In genomic region chr10:122075876-122076275, GRCh38 we compare ENCODE assay signal across 4 cellular contexts.
DNase-seq lines count a peak whose midpoint lies in the region; ATAC-seq and TF ChIP-seq lines count a peak whose summit lies in the region.
"Not testable (repeated sequence)": the region's sequence is repeated elsewhere in the genome, so short reads cannot be mapped to it uniquely, and the experiment has no call there.

No MANE protein-coding gene starts in this region.

- H2AFZ ChIP-seq in trophoblast cell (ENCODE audit: insufficient read depth, low read length, poor library complexity) = not testable (repeated sequence)

- H2BK5ac ChIP-seq in trophoblast cell (ENCODE audit: low read depth, low read length, poor library complexity) = not testable (repeated sequence)

- H2BK12ac ChIP-seq in trophoblast cell (ENCODE audit: low read length) = not testable (repeated sequence)

- not testable (repeated sequence) for H2AK5ac ChIP-seq in trophoblast cell (ENCODE audit: low read length)

- intact Hi-C loops in sciatic nerve (cut with DNase I); spleen (cut with DNase I; ENCODE audit: low total_unique reads): not testable (repeated sequence)

- WGBS in trophoblast cell (ENCODE audit: extremely low coverage, insufficient coverage, insufficient read length) = no CpG with 5 or more reads among the region's 6 CpGs
- WGBS in spleen, 5 donors = 88 to 96% (median 94%) methylated on average over 6 of the region's 6 CpGs

- H3K4me3 ChIP-seq in trophoblast cell (ENCODE audit: low read depth, low read length); spleen: not testable (repeated sequence)

- not testable (repeated sequence) for H3K9me3 ChIP-seq in trophoblast cell (ENCODE audit: insufficient read depth, low read depth, low read length); spleen

- not testable (repeated sequence) for ATAC-seq in sciatic nerve

- not testable (repeated sequence) for TF ChIP-seq POLR2A in spleen (IDR thresholded peaks at IDR 0.05)

- H4K8ac ChIP-seq in trophoblast cell (ENCODE audit: low read depth, low read length) = not testable (repeated sequence)

- not testable (repeated sequence) for H3K27me3 ChIP-seq in trophoblast cell (ENCODE audit: insufficient read depth, low read length); spleen (replicated peaks in 1 of 7)

- not testable (repeated sequence) for H3K4ac ChIP-seq in trophoblast cell (ENCODE audit: low read depth, low read length)

- H2BK120ac ChIP-seq in trophoblast cell (ENCODE audit: insufficient read depth, low read length, poor library complexity) = not testable (repeated sequence)

- H3K18ac ChIP-seq in trophoblast cell (ENCODE audit: low read length) = not testable (repeated sequence)

- peak overlapping the region; percentile 50 for H3K9ac ChIP-seq in trophoblast cell (ENCODE audit: low read length)

- H4K12ac ChIP-seq in trophoblast cell (ENCODE audit: low read depth, low read length) = not testable (repeated sequence)

- not testable (repeated sequence) for H3K27ac ChIP-seq in trophoblast cell (ENCODE audit: low read depth, low read length); spleen

- H3K14ac ChIP-seq in trophoblast cell (ENCODE audit: low read length) = not testable (repeated sequence)

- not testable (repeated sequence) for H3K36me3 ChIP-seq in trophoblast cell (ENCODE audit: control insufficient read depth in 1 of 2, insufficient read depth in 2 of 2, low read length in 2 of 2); spleen

- not testable (repeated sequence) for H4K91ac ChIP-seq in trophoblast cell (ENCODE audit: low read depth, low read length)

- H3K4me1 ChIP-seq in trophoblast cell (ENCODE audit: control insufficient read depth in 1 of 2, insufficient read depth in 2 of 2, low read length in 2 of 2); spleen: not testable (repeated sequence)

- TF ChIP-seq CTCF in spleen (IDR thresholded peaks at IDR 0.05 in 8 of 11, conservative IDR thresholded peaks at IDR 0.05 in 3 of 11) = not testable (repeated sequence)

- peak; percentile 4 for DNase-seq in islet precursor cell
- not testable (repeated sequence) for DNase-seq in trophoblast cell
- peak; percentile 19 for DNase-seq in sciatic nerve (ENCODE audit: low spot score)
- DNase-seq in spleen = peak; percentile 20

- H3K79me1 ChIP-seq in trophoblast cell (ENCODE audit: low read length) = not testable (repeated sequence)

- not testable (repeated sequence) for H3K4me2 ChIP-seq in trophoblast cell (ENCODE audit: low read length)

- not testable (repeated sequence) for H3K79me2 ChIP-seq in trophoblast cell (ENCODE audit: control insufficient read depth, insufficient read depth, low read length, poor library complexity)

- not testable (repeated sequence) for H3K23ac ChIP-seq in trophoblast cell (ENCODE audit: low read length)
